Comparison of ENCODE assay signal across 1 cellular context in the genomic region with DNA sequence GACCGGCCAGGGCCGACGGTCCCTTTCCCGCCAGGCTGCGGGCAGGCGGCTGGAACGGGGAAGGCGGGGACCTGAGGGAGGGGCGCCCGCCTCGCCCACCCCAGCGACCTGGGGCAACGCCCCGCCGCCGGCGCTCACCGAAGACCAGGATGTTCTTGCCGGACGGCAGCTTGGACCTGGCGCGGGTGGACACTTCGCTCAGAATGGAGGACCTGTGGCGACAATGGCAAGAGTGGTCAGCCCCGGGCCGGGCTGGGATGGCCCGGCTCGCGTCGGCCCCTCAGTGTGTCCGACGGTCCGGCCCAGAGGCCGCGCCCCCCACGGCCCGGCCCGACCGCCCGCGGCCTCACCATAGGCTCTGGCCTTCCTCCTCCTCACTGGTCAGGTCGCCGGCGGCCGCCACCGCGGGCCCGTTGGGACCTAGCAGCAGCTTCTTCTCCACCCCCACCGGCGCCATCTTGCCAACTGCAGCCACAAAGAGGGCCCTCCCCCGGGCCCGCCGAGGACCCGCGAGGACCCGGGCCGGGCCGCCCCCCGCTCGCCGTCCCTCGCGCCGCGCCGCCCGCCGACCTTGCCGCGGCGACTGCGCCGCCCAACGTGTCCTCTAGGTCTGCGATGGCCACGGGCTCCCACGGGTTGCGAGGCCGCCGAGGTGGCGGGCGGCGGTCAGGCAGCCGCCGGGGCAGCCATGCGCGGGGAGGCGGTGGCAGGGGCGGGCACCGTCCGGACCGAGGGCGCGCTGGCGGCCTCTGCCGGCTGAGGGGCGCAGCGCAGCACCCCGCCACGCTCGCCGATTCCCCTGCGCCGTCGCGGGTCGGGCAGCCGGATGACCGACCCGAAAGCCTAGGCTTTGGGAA.
TF ChIP-seq lines count a peak whose summit lies in the region.

A gene (minus strand): TSS at position 475 of the 857 bp plus-strand sequence. CDS start 18 bp downstream, at position 457.

TF ChIP-seq in WTC11, 78 proteins besides CTCF, POLR2A, EP300 and RAD21 (continued from another document and continues in another):
- TF ChIP-seq, protein P1, sequence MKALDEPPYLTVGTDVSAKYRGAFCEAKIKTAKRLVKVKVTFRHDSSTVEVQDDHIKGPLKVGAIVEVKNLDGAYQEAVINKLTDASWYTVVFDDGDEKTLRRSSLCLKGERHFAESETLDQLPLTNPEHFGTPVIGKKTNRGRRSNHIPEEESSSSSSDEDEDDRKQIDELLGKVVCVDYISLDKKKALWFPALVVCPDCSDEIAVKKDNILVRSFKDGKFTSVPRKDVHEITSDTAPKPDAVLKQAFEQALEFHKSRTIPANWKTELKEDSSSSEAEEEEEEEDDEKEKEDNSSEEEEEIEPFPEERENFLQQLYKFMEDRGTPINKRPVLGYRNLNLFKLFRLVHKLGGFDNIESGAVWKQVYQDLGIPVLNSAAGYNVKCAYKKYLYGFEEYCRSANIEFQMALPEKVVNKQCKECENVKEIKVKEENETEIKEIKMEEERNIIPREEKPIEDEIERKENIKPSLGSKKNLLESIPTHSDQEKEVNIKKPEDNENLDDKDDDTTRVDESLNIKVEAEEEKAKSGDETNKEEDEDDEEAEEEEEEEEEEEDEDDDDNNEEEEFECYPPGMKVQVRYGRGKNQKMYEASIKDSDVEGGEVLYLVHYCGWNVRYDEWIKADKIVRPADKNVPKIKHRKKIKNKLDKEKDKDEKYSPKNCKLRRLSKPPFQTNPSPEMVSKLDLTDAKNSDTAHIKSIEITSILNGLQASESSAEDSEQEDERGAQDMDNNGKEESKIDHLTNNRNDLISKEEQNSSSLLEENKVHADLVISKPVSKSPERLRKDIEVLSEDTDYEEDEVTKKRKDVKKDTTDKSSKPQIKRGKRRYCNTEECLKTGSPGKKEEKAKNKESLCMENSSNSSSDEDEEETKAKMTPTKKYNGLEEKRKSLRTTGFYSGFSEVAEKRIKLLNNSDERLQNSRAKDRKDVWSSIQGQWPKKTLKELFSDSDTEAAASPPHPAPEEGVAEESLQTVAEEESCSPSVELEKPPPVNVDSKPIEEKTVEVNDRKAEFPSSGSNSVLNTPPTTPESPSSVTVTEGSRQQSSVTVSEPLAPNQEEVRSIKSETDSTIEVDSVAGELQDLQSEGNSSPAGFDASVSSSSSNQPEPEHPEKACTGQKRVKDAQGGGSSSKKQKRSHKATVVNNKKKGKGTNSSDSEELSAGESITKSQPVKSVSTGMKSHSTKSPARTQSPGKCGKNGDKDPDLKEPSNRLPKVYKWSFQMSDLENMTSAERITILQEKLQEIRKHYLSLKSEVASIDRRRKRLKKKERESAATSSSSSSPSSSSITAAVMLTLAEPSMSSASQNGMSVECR (CRISPR knock-in tag; IDR thresholded peaks at IDR 0.05; ENCODE audit: borderline replicate concordance) = peak; percentile 31; the same call in 1 of the 2 replicates
- TF ChIP-seq ATF1 (CRISPR knock-in tag; IDR thresholded peaks at IDR 0.05) (no peak), ELF4 (CRISPR knock-in tag; IDR thresholded peaks at IDR 0.05; ENCODE audit: low read depth) (no peak; the same call in 1 of the 2 replicates), ZNF416 (CRISPR knock-in tag; IDR thresholded peaks at IDR 0.05) (0 out of 2 replicates have a peak, but pooled peaks have one; percentile 65), CREB1 (CRISPR knock-in tag; IDR thresholded peaks at IDR 0.05) (no peak), ZNF121 (CRISPR knock-in tag; IDR thresholded peaks at IDR 0.05) (no peak), NR3C1 (CRISPR knock-in tag; conservative IDR thresholded peaks at IDR 0.05; ENCODE audit: low read depth) (peak; percentile 85; the same call in 1 of the 2 replicates), HMGA2 (CRISPR knock-in tag; IDR thresholded peaks at IDR 0.05) (no peak), SOX15 (CRISPR knock-in tag; IDR thresholded peaks at IDR 0.05) (no peak), GABPB1 (CRISPR knock-in tag; IDR thresholded peaks at IDR 0.05) (peak; percentile 16; the same call in 1 of the 2 replicates), ESRRA (CRISPR knock-in tag; IDR thresholded peaks at IDR 0.05; ENCODE audit: borderline replicate concordance) (no peak), TP53 (CRISPR knock-in tag; IDR thresholded peaks at IDR 0.05) (0 out of 2 replicates have a peak, but pooled peaks have one; percentile 63), ZNF396 (CRISPR knock-in tag; IDR thresholded peaks at IDR 0.05; ENCODE audit: borderline replicate concordance) (no peak), ZNF263 (CRISPR knock-in tag; IDR thresholded peaks at IDR 0.05; ENCODE audit: low read depth) (no peak), JUN (CRISPR knock-in tag; IDR thresholded peaks at IDR 0.05) (no peak), MXD4 (CRISPR knock-in tag; IDR thresholded peaks at IDR 0.05; ENCODE audit: borderline replicate concordance) (no peak), GTF2I (CRISPR knock-in tag; conservative IDR thresholded peaks at IDR 0.05) (no peak), CREM (CRISPR knock-in tag; IDR thresholded peaks at IDR 0.05) (peak; percentile 52; the same call in 1 of the 2 replicates), FOXJ3 (CRISPR knock-in tag; IDR thresholded peaks at IDR 0.05; ENCODE audit: borderline replicate concordance) (no peak), RELA (CRISPR knock-in tag; IDR thresholded peaks at IDR 0.05; ENCODE audit: borderline replicate concordance) (no peak), JAZF1 (CRISPR knock-in tag; IDR thresholded peaks at IDR 0.05) (no peak), MYBL2 (CRISPR knock-in tag; IDR thresholded peaks at IDR 0.05) (peak; percentile 65; the same call in 1 of the 2 replicates), CBFB (CRISPR knock-in tag; IDR thresholded peaks at IDR 0.05; ENCODE audit: low read depth) (peak; percentile 88; the same call in 1 of the 2 replicates), ZNF138 (CRISPR knock-in tag; conservative IDR thresholded peaks at IDR 0.05) (no peak)
- TF ChIP-seq, protein P2, sequence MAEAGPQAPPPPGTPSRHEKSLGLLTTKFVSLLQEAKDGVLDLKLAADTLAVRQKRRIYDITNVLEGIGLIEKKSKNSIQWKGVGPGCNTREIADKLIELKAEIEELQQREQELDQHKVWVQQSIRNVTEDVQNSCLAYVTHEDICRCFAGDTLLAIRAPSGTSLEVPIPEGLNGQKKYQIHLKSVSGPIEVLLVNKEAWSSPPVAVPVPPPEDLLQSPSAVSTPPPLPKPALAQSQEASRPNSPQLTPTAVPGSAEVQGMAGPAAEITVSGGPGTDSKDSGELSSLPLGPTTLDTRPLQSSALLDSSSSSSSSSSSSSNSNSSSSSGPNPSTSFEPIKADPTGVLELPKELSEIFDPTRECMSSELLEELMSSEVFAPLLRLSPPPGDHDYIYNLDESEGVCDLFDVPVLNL (CRISPR knock-in tag; IDR thresholded peaks at IDR 0.05; ENCODE audit: borderline replicate concordance, low read depth) = no peak
- TF ChIP-seq, protein P3, sequence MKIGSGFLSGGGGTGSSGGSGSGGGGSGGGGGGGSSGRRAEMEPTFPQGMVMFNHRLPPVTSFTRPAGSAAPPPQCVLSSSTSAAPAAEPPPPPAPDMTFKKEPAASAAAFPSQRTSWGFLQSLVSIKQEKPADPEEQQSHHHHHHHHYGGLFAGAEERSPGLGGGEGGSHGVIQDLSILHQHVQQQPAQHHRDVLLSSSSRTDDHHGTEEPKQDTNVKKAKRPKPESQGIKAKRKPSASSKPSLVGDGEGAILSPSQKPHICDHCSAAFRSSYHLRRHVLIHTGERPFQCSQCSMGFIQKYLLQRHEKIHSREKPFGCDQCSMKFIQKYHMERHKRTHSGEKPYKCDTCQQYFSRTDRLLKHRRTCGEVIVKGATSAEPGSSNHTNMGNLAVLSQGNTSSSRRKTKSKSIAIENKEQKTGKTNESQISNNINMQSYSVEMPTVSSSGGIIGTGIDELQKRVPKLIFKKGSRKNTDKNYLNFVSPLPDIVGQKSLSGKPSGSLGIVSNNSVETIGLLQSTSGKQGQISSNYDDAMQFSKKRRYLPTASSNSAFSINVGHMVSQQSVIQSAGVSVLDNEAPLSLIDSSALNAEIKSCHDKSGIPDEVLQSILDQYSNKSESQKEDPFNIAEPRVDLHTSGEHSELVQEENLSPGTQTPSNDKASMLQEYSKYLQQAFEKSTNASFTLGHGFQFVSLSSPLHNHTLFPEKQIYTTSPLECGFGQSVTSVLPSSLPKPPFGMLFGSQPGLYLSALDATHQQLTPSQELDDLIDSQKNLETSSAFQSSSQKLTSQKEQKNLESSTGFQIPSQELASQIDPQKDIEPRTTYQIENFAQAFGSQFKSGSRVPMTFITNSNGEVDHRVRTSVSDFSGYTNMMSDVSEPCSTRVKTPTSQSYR (CRISPR knock-in tag; IDR thresholded peaks at IDR 0.05) = no peak
- TF ChIP-seq, protein P4, sequence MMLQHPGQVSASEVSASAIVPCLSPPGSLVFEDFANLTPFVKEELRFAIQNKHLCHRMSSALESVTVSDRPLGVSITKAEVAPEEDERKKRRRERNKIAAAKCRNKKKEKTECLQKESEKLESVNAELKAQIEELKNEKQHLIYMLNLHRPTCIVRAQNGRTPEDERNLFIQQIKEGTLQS (CRISPR knock-in tag; conservative IDR thresholded peaks at IDR 0.05) = no peak
- TF ChIP-seq, protein P5, sequence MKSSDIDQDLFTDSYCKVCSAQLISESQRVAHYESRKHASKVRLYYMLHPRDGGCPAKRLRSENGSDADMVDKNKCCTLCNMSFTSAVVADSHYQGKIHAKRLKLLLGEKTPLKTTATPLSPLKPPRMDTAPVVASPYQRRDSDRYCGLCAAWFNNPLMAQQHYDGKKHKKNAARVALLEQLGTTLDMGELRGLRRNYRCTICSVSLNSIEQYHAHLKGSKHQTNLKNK (CRISPR knock-in tag; IDR thresholded peaks at IDR 0.05) = no peak
- TF ChIP-seq, protein P6, sequence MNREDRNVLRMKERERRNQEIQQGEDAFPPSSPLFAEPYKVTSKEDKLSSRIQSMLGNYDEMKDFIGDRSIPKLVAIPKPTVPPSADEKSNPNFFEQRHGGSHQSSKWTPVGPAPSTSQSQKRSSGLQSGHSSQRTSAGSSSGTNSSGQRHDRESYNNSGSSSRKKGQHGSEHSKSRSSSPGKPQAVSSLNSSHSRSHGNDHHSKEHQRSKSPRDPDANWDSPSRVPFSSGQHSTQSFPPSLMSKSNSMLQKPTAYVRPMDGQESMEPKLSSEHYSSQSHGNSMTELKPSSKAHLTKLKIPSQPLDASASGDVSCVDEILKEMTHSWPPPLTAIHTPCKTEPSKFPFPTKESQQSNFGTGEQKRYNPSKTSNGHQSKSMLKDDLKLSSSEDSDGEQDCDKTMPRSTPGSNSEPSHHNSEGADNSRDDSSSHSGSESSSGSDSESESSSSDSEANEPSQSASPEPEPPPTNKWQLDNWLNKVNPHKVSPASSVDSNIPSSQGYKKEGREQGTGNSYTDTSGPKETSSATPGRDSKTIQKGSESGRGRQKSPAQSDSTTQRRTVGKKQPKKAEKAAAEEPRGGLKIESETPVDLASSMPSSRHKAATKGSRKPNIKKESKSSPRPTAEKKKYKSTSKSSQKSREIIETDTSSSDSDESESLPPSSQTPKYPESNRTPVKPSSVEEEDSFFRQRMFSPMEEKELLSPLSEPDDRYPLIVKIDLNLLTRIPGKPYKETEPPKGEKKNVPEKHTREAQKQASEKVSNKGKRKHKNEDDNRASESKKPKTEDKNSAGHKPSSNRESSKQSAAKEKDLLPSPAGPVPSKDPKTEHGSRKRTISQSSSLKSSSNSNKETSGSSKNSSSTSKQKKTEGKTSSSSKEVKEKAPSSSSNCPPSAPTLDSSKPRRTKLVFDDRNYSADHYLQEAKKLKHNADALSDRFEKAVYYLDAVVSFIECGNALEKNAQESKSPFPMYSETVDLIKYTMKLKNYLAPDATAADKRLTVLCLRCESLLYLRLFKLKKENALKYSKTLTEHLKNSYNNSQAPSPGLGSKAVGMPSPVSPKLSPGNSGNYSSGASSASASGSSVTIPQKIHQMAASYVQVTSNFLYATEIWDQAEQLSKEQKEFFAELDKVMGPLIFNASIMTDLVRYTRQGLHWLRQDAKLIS (CRISPR knock-in tag; IDR thresholded peaks at IDR 0.05; ENCODE audit: borderline replicate concordance) = no peak
- TF ChIP-seq, protein P7, sequence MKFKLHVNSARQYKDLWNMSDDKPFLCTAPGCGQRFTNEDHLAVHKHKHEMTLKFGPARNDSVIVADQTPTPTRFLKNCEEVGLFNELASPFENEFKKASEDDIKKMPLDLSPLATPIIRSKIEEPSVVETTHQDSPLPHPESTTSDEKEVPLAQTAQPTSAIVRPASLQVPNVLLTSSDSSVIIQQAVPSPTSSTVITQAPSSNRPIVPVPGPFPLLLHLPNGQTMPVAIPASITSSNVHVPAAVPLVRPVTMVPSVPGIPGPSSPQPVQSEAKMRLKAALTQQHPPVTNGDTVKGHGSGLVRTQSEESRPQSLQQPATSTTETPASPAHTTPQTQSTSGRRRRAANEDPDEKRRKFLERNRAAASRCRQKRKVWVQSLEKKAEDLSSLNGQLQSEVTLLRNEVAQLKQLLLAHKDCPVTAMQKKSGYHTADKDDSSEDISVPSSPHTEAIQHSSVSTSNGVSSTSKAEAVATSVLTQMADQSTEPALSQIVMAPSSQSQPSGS (CRISPR knock-in tag; IDR thresholded peaks at IDR 0.05; ENCODE audit: borderline replicate concordance, low read depth) = no peak
- TF ChIP-seq, protein P8, sequence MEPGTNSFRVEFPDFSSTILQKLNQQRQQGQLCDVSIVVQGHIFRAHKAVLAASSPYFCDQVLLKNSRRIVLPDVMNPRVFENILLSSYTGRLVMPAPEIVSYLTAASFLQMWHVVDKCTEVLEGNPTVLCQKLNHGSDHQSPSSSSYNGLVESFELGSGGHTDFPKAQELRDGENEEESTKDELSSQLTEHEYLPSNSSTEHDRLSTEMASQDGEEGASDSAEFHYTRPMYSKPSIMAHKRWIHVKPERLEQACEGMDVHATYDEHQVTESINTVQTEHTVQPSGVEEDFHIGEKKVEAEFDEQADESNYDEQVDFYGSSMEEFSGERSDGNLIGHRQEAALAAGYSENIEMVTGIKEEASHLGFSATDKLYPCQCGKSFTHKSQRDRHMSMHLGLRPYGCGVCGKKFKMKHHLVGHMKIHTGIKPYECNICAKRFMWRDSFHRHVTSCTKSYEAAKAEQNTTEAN (CRISPR knock-in tag; IDR thresholded peaks at IDR 0.05) = peak; percentile 21
- TF ChIP-seq, protein P9, sequence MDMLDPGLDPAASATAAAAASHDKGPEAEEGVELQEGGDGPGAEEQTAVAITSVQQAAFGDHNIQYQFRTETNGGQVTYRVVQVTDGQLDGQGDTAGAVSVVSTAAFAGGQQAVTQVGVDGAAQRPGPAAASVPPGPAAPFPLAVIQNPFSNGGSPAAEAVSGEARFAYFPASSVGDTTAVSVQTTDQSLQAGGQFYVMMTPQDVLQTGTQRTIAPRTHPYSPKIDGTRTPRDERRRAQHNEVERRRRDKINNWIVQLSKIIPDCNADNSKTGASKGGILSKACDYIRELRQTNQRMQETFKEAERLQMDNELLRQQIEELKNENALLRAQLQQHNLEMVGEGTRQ (CRISPR knock-in tag; IDR thresholded peaks at IDR 0.05) = no peak
- TF ChIP-seq, protein P10, sequence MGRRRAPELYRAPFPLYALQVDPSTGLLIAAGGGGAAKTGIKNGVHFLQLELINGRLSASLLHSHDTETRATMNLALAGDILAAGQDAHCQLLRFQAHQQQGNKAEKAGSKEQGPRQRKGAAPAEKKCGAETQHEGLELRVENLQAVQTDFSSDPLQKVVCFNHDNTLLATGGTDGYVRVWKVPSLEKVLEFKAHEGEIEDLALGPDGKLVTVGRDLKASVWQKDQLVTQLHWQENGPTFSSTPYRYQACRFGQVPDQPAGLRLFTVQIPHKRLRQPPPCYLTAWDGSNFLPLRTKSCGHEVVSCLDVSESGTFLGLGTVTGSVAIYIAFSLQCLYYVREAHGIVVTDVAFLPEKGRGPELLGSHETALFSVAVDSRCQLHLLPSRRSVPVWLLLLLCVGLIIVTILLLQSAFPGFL (CRISPR knock-in tag; IDR thresholded peaks at IDR 0.05; ENCODE audit: borderline replicate concordance) = no peak
- TF ChIP-seq, protein P11, sequence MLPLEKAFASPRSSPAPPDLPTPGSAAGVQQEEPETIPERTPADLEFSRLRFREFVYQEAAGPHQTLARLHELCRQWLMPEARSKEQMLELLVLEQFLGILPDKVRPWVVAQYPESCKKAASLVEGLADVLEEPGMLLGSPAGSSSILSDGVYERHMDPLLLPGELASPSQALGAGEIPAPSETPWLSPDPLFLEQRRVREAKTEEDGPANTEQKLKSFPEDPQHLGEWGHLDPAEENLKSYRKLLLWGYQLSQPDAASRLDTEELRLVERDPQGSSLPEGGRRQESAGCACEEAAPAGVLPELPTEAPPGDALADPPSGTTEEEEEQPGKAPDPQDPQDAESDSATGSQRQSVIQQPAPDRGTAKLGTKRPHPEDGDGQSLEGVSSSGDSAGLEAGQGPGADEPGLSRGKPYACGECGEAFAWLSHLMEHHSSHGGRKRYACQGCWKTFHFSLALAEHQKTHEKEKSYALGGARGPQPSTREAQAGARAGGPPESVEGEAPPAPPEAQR (CRISPR knock-in tag; IDR thresholded peaks at IDR 0.05) = no peak
